ENCODE assay signal across 25 cellular contexts in the genomic region with DNA sequence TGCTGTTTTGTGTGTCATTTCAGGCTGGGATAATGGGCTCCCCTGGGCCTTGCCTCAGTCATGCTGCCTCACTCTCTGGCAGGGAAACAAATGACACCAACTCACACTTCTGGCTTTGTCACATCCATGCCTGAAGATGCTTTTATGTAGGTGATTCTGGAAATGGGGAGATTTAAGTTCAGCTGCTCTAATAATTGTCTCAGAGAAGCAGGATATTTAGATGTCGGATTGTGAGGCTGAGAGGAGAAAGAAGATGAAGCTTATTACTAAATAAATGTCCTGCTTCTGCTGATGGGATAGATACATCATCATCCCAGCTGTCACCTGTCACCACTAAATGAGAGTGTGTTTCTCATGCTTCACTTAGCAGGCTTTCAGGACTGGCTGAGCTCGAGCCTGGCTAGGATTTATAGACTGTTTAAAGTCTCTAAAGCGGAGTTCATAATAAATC.
A peak's percentile ranks its signal among the peaks of the same experiment; 100 is the strongest.
DNase-seq lines count a peak whose midpoint lies in the region; ATAC-seq lines count a peak whose summit lies in the region.
"Had no signal": no experiment of that assay in that cellular context is flagged by ENCODE, and none has a peak within 500 bp of the region (broad histone marks: within the 10 kb centered on the region; RNA-seq: fewer than 3 reads in every experiment).

No MANE protein-coding gene starts in this region.

- H3K27ac ChIP-seq in SJCRH30: no peak overlapping the region
- H3K27ac ChIP-seq: coronary artery, HL-60, SK-N-MC, stomach, thyroid gland had no signal

- H3K4me1 ChIP-seq in SJCRH30: no peaks in the 10 kb centered on the region
- H3K4me1 ChIP-seq: stomach, thyroid gland had no signal

- peaks cover 7% of the 10 kb centered on the region; the same call in 1 of the 2 replicates for H3K27me3 ChIP-seq in SJCRH30
- H3K27me3 ChIP-seq: stomach, thyroid gland had no signal

- peak; percentile 18 to 73 for DNase-seq in NCI-H524 (lab: John Stamatoyannopoulos, UW)
- no peak for DNase-seq in NCI-H524 treated with DMSO at 0.1 percent for 48 hours (lab: John Stamatoyannopoulos, UW)
- DNase-seq in NCI-H2171 (lab: John Stamatoyannopoulos, UW): peak; percentile 86
- peak; percentile 67 for DNase-seq in SK-N-DZ (ENCODE audit: low spot score)
- no peak for DNase-seq in GDM1 (lab: John Stamatoyannopoulos, UW)
- DNase-seq in SJCRH30: no peak
- DNase-seq: activated CD4-positive, alpha-beta memory T cell treated with anti-CD3 and anti-CD28 coated beads for 36 hours; activated CD4-positive, CD25-positive, alpha-beta regulatory T cell treated with anti-CD3 and anti-CD28 coated beads, Interleukin-2, amount 50 U/mL, for 72 hours; effector memory CD4-positive, alpha-beta T cell; erythroblast; HCEC 1CT; islet precursor cell; NCI-H748 treated with DMSO at 0.1 percent for 48 hours; occipital lobe; RPMI8226; small intestine; stimulated activated CD8-positive, alpha-beta memory T cell treated with anti-CD3 and anti-CD28 coated beads, Interleukin-4, amount 100 ng/mL, for 48 hours; stomach; thyroid gland had no signal

- ATAC-seq in HG03469 (IDR thresholded peaks at IDR 0.05; ENCODE audit: unreplicated experiment): no peak
- ATAC-seq in activated CD4-positive, CD25-positive, alpha-beta regulatory T cell treated with anti-CD3 and anti-CD28 coated beads, Interleukin-2, amount 50 U/mL, for 24 hours: no peak
- ATAC-seq: activated T-helper 17 cell treated with anti-CD3 and anti-CD28 coated beads, Interleukin-2, amount 50 U/mL, for 72 hours had no signal

- no peaks in the 10 kb centered on the region for H3K36me3 ChIP-seq in SJCRH30
- H3K36me3 ChIP-seq: stomach, thyroid gland had no signal

- no peaks in the 10 kb centered on the region for H3K9me3 ChIP-seq in SJCRH30 (replicated peaks)
- H3K9me3 ChIP-seq: stomach, thyroid gland had no signal

- H3K4me3 ChIP-seq in SJCRH30: no peak overlapping the region
- H3K4me3 ChIP-seq: coronary artery, SK-N-MC, stomach, thyroid gland had no signal

Comparison
In these comparisons a context has a peak if more than half of its experiments do, and no peak if none do; other contexts are left out.
1. DNase-seq: peak in NCI-H524 (2 of 2), NCI-H2171 (single experiment) and SK-N-DZ (single experiment); none in NCI-H524 treated with DMSO at 0.1 percent for 48 hours (single experiment), GDM1 (single experiment) and SJCRH30 (0 of 2).